ENCODE assay signal across 1 cellular context in the genomic region with DNA sequence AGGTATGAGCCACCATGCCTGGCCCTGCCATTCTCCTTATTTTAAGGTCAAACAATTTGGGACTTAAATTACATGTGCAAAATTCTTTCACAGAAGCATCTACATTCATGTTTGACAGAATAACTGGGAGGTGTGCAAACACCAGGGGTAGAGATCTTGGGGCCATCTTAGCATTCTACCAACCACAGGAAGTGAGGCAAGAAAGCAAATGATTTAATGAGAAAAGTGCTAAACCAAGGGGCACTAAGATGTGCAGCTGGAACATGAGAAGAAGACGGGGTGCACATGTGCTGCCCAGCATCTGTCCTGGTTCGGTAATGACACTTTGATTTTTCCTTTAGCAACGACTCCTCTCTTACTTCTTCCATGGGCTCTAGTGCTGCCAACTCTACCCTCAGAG.
TF ChIP-seq lines count a peak whose summit lies in the region.

No MANE protein-coding gene starts in this region.

TF ChIP-seq in GM12891, 5 proteins besides CTCF, POLR2A, EP300 and RAD21:
- TF ChIP-seq SPI1 (IDR thresholded peaks at IDR 0.05; ENCODE audit: low read depth, low read length) (no peak), POU2F2 (IDR thresholded peaks at IDR 0.05; ENCODE audit: low read depth, low read length) (no peak), PAX5 (IDR thresholded peaks at IDR 0.05; ENCODE audit: insufficient read depth, low read length, severe bottlenecking) (no peak), TAF1 (IDR thresholded peaks at IDR 0.05; ENCODE audit: low read depth, low read length) (no peak), POLR2AphosphoS5 (IDR thresholded peaks at IDR 0.05; ENCODE audit: low read depth, low read length) (no peak)
